Comparison of ENCODE assay signal across 8 cellular contexts in the genomic region with DNA sequence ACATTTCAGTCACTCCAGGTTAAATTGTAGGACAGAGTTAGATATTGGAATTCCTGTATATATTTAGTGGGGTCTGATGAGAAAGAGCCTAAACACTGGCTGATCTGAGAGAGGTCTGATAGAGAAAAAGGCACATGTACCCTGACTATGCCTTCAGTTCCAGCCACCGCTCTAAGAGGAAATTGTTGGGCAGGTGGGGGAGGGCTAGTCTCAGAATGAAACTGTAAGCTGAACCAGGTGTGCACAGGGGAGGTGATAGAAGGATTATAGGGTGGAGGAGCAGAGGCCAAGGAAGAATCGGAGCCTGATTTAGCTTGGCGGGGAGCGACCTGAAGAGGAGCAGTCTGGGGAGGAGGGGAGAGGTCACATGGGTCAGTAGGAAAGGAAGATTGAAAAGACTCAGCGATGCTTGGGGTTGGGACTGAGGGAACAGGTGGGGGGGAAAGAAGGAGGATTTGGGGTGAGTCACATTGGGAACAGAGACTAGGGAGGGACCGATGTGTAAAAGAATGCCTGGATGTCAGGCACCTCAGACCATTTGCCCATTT.
A peak's percentile ranks its signal among the peaks of the same experiment; 100 is the strongest.
DNase-seq lines count a peak whose midpoint lies in the region; ATAC-seq and TF ChIP-seq lines count a peak whose summit lies in the region.
"Not testable (repeated sequence)": the region's sequence is repeated elsewhere in the genome, so short reads cannot be mapped to it uniquely, and the experiment has no call there.

No MANE protein-coding gene starts in this region.

- H3K9me2 ChIP-seq in PC-9 (ENCODE audit: insufficient read depth) = not testable (repeated sequence)

- H3K9me3 ChIP-seq in CD4-positive, alpha-beta memory T cell (ENCODE audit: control insufficient read depth in 1 of 2, low read length in 2 of 2); PC-9 (ENCODE audit: insufficient read depth, low read depth): not testable (repeated sequence)

- not testable (repeated sequence) for TF ChIP-seq CTCF in PC-9 (conservative IDR thresholded peaks at IDR 0.05)

- H3K4me1 Mint-ChIP-seq in CD4-positive, alpha-beta memory T cell = peaks cover 7 to 23% (median 13%) of the 10 kb centered on the region in 4 donors
- H3K4me1 Mint-ChIP-seq in effector memory CD8-positive, alpha-beta T cell (ENCODE audit: low read depth in 2 of 2) = peaks cover 13 to 26% of the 10 kb centered on the region in 2 donors

- H3K79me2 ChIP-seq in PC-9 (ENCODE audit: low read depth) = not testable (repeated sequence)

- not testable (repeated sequence) for H4K20me1 ChIP-seq in PC-9 (ENCODE audit: insufficient read depth)

- not testable (repeated sequence) for ATAC-seq in effector memory CD8-positive, alpha-beta T cell (replicated peaks)

- H3K9me3 Mint-ChIP-seq in CD4-positive, alpha-beta memory T cell; effector memory CD8-positive, alpha-beta T cell: not testable (repeated sequence)

- not testable (repeated sequence) for H2AFZ ChIP-seq in PC-9

- intact Hi-C loops in CD4-positive, alpha-beta memory T cell (cut with micrococcal nuclease) = loop anchor here (5.0 kb wide), 2 partner anchors 45 to 75 kb away; partner anchors contain the start of gene SIRPG
- intact Hi-C loops in PC-9 (cut with micrococcal nuclease; ENCODE audit: unreplicated experiment) = loop anchor here (5.0 kb wide), 2 partner anchors 100 to 405 kb away; partner anchors contain the start of gene SDCBP2

- peak; percentile 25 to 58 (median 43) for DNase-seq in CD4-positive, alpha-beta memory T cell
- DNase-seq in PC-9 (peak; percentile 61 to 63), activated T-cell treated with anti-CD3 and anti-CD28 coated beads for 1 hour (ENCODE audit: low read depth) (peak; percentile 19)
- peak; percentile 45 to 53 for DNase-seq in activated CD4-positive, alpha-beta T cell treated with anti-CD3 and anti-CD28 coated beads for 4 hours
- DNase-seq in activated naive CD4-positive, alpha-beta T cell treated with Interleukin-2 at 50 U/mL for 16 hours = peak; percentile 41
- DNase-seq in effector memory CD8-positive, alpha-beta T cell = peak in 1 of 3 experiments; percentile 24
- peak; percentile 3 for DNase-seq in stimulated activated CD8-positive, alpha-beta memory T cell treated with anti-CD3 and anti-CD28 coated beads, Interleukin-7, amount 100 ng/mL, for 24 hours (ENCODE audit: low read depth)

- peaks cover 20% of the 10 kb centered on the region; the same call in 1 of the 2 replicates for H3F3A ChIP-seq in PC-9 (ENCODE audit: insufficient read depth, low read depth)

- CTCF ChIA-PET in CD4-positive, alpha-beta memory T cell (lab: Charles Lee; ENCODE audit: partially characterized antibody) = interaction anchor here (0.9 to 2.0 kb wide), 5 partner anchors 45 to 228 kb away, joined by 3 to 9 read pairs (median 3); partner anchors contain the start of gene SIRPD
- CTCF ChIA-PET in PC-9 (lab: Charles Lee) = interaction anchor here (1.0 kb wide), 2 partner anchors 45 to 228 kb away, joined by 3 to 4 read pairs; no protein-coding TSS in a partner anchor

- peak overlapping the region; percentile 75 to 92 (median 87) for H3K27ac Mint-ChIP-seq in CD4-positive, alpha-beta memory T cell
- H3K27ac Mint-ChIP-seq in effector memory CD8-positive, alpha-beta T cell = peak overlapping the region in 1 of 2 donors; percentile 46

- not testable (repeated sequence) for H3K27me3 ChIP-seq in CD4-positive, alpha-beta memory T cell (ENCODE audit: insufficient read depth, low read length); PC-9 (ENCODE audit: insufficient read depth, low read depth); rectal smooth muscle tissue (ENCODE audit: control insufficient read depth, insufficient read depth, low read length)

- H3K4me3 Mint-ChIP-seq in CD4-positive, alpha-beta memory T cell = peak overlapping the region; percentile 70 to 83 (median 80)
- peak overlapping the region; percentile 49 to 75 for H3K4me3 Mint-ChIP-seq in effector memory CD8-positive, alpha-beta T cell

- peak overlapping the region; percentile 11 for H3K27ac ChIP-seq in CD4-positive, alpha-beta memory T cell (ENCODE audit: low read depth, low read length)
- peak overlapping the region; percentile 91 for H3K27ac ChIP-seq in PC-9
- not testable (repeated sequence) for H3K27ac ChIP-seq in rectal smooth muscle tissue (ENCODE audit: low read depth, low read length)

- H3K4me1 ChIP-seq in CD4-positive, alpha-beta memory T cell (ENCODE audit: insufficient read depth, low read length) = peaks cover 33% of the 10 kb centered on the region
- H3K4me1 ChIP-seq in PC-9 (replicated peaks; ENCODE audit: insufficient read depth) = peaks cover 42% of the 10 kb centered on the region
- not testable (repeated sequence) for H3K4me1 ChIP-seq in rectal smooth muscle tissue (ENCODE audit: control insufficient read depth, insufficient read depth, low read length)

- H3K4me2 ChIP-seq in PC-9 = peak overlapping the region; percentile 64

- H3K27me3 Mint-ChIP-seq in CD4-positive, alpha-beta memory T cell; effector memory CD8-positive, alpha-beta T cell: not testable (repeated sequence)

- POLR2A ChIA-PET in CD4-positive, alpha-beta memory T cell (lab: Charles Lee; ENCODE audit: partially characterized antibody) = interaction anchor here (0.6 to 1.5 kb wide), 7 partner anchors 35 to 100 kb away, joined by 3 to 5 read pairs (median 3); no protein-coding TSS in a partner anchor
- POLR2A ChIA-PET in PC-9 (lab: Charles Lee; ENCODE audit: unreplicated experiment) = interaction anchor here (0.6 to 0.7 kb wide), 4 partner anchors 25 to 253 kb away, joined by 3 to 9 read pairs (median 4); no protein-coding TSS in a partner anchor

- not testable (repeated sequence) for H3K9ac ChIP-seq in rectal smooth muscle tissue (ENCODE audit: low read length)

- not testable (repeated sequence) for H3K4me3 ChIP-seq in CD4-positive, alpha-beta memory T cell (ENCODE audit: low read length in 2 of 2)
- H3K4me3 ChIP-seq in PC-9 (peak overlapping the region; percentile 39; the same call in 1 of the 2 replicates), rectal smooth muscle tissue (ENCODE audit: low read length) (peak overlapping the region; percentile 9)

- not testable (repeated sequence) for H3K36me3 ChIP-seq in CD4-positive, alpha-beta memory T cell (ENCODE audit: insufficient read depth, low read length); PC-9 (ENCODE audit: low read depth); rectal smooth muscle tissue (ENCODE audit: control insufficient read depth, insufficient read depth, low read length)

- not testable (repeated sequence) for BruUV-seq in PC-9 (replicated peaks; lab: Mats Ljungman, UMichigan)

- H3K36me3 Mint-ChIP-seq in CD4-positive, alpha-beta memory T cell; effector memory CD8-positive, alpha-beta T cell (ENCODE audit: insufficient read depth): not testable (repeated sequence)
